Comparison of ENCODE assay signal across 13 cellular contexts in genomic region chr6:22956029-22956715, GRCh38.
DNase-seq lines count a peak whose midpoint lies in the region; ATAC-seq and TF ChIP-seq lines count a peak whose summit lies in the region.
"Had no signal": no experiment of that assay in that cellular context is flagged by ENCODE, and none has a peak within 500 bp of the region (broad histone marks: within the 10 kb centered on the region; RNA-seq: fewer than 3 reads in every experiment).

No MANE protein-coding gene starts in this region.

- peak overlapping the region; percentile 32 for H3K4me3 ChIP-seq in endocrine pancreas (ENCODE audit: control insufficient read depth, insufficient read depth, low read length)
- H3K4me3 ChIP-seq in retinal pigment epithelial cell (ENCODE audit: low read length): no peak overlapping the region
- H3K4me3 ChIP-seq: MG63 had no signal

- no peaks in the 10 kb centered on the region for H3K36me3 ChIP-seq in endocrine pancreas (ENCODE audit: control insufficient read depth, insufficient read depth, low read length)
- H3K36me3 ChIP-seq: MG63 had no signal

- DNase-seq in NCI-H748 (lab: John Stamatoyannopoulos, UW; ENCODE audit: unreplicated experiment) (peak; percentile 48), NCI-H748 treated with DMSO at 0.1 percent for 48 hours (lab: John Stamatoyannopoulos, UW) (no peak), NCI-H2081 (lab: John Stamatoyannopoulos, UW) (peak; percentile 42 to 87), retinal pigment epithelial cell (ENCODE audit: low read depth) (peak; percentile 80), SIG-M5 treated with dmso at 0.1 percent for 504 hours (lab: John Stamatoyannopoulos, UW; ENCODE audit: unreplicated experiment) (no peak)
- DNase-seq: activated CD4-positive, alpha-beta memory T cell treated with anti-CD3 and anti-CD28 coated beads for 36 hours; mesenchymal stem cell; MG63; NK-92 treated with Interleukin-12 subunit alpha and Interleukin-12 subunit beta, amount 100 ng/mL, for 24 hours; stimulated activated CD4-positive, alpha-beta T cell treated with anti-CD3 and anti-CD28 coated beads, Interleukin-12 subunit alpha, Interleukin-12 subunit beta, amount 100 ng/mL, for 4 hours had no signal

- H3K9me3 ChIP-seq in endocrine pancreas (ENCODE audit: control insufficient read depth, low read length): no peaks in the 10 kb centered on the region
- H3K9me3 ChIP-seq: MG63 had no signal

- H3K9ac ChIP-seq in endocrine pancreas (ENCODE audit: control insufficient read depth, insufficient read depth, low read length): no peak overlapping the region

- TF ChIP-seq CTCF in retinal pigment epithelial cell (conservative IDR thresholded peaks at IDR 0.05; ENCODE audit: low read depth, low read length): no peak

- H3K27me3 ChIP-seq in endocrine pancreas (ENCODE audit: control insufficient read depth, insufficient read depth, low read length): no peaks in the 10 kb centered on the region
- H3K27me3 ChIP-seq: MG63 had no signal

- peaks cover 6% of the 10 kb centered on the region for H3K4me1 ChIP-seq in endocrine pancreas (ENCODE audit: control insufficient read depth, insufficient read depth, low read length)

- no peak for ATAC-seq in GM21576 (IDR thresholded peaks at IDR 0.05; ENCODE audit: unreplicated experiment)
- ATAC-seq in GM19395 (IDR thresholded peaks at IDR 0.05; ENCODE audit: unreplicated experiment): no peak

Comparison
In these comparisons a context has a peak if more than half of its experiments do, and no peak if none do; other contexts are left out.
1. DNase-seq: peak in NCI-H748 (single experiment), NCI-H2081 (2 of 2) and retinal pigment epithelial cell (single experiment); none in NCI-H748 treated with DMSO at 0.1 percent for 48 hours (single experiment) and SIG-M5 treated with dmso at 0.1 percent for 504 hours (single experiment).